28 cellular contexts compared by ENCODE assay signal in the genomic region with DNA sequence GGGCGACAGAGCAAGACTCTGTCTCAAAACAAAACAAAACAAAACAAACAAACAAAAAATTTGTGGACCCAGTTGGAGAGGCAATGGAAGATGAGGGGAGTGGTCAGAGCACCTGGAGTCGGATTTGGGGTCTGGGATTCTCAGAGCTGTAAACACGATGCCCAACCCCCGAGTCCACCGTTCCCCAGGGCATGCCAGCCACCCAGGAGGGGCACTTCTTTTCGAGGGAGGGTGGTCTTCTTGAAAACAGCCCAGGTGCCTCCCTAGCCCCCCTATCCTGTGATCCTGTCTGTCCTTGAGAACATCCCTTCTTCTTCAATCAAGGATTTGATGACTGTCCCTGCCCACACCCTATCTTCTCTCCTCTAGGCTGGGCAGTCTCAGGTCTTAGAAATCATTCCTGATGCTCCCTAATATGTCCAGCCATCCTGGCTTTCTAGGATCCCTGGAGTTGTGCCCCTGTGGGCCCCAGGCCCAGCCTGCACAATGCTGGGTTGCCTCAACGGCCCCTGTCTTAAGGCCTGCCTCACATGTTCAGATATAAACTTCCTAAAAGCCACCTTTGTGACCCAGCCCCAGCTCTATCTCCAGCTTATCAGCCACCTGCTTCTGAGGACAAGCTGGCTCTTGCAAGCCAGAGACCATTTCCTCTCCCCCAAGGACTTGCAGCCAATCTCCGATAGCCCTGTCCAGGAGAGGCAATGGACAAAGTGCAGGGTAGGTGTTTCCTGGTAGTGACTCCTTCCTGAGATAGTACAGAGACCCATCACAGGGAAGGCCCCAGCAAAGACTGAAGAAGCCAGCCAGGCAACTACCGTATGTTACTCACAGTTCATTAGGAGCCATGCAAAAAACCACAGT. TPM values are rescaled to one million over a fixed set of nuclear protein-coding genes. Genes with fewer than 3 reads are reported as not detected.
DNase-seq lines count a peak whose midpoint lies in the region; ATAC-seq and TF ChIP-seq lines count a peak whose summit lies in the region.
"Had no signal": no experiment of that assay in that cellular context is flagged by ENCODE, and none has a peak within 500 bp of the region (broad histone marks: within the 10 kb centered on the region; RNA-seq: fewer than 3 reads in every experiment).

No MANE protein-coding gene starts in this region.

- no peak for ATAC-seq in HG03469 (IDR thresholded peaks at IDR 0.05; ENCODE audit: unreplicated experiment)
- ATAC-seq: activated CD8-positive, alpha-beta T cell treated with anti-CD3 and anti-CD28 coated beads, Interleukin-2, amount 10 ng/mL, durations not matched to agents 7 days and 5 days; left cardiac atrium; naive thymus-derived CD8-positive, alpha-beta T cell; PC-3; stimulated activated memory B cell treated with anti-CD40 and anti-IgM and Interleukin-4, amounts not matched to agents 10 μg/mL and 1 μg/mL and 100 μg/mL, for 72 hours had no signal

- peaks cover 18% of the 10 kb centered on the region for H3K4me1 Mint-ChIP-seq in activated naive CD4-positive, alpha-beta T cell treated with anti-CD3 and anti-CD28 coated beads for 36 hours (ENCODE audit: low read depth)
- H3K4me1 Mint-ChIP-seq: stimulated activated memory B cell treated with anti-CD40 and anti-IgM and Interleukin-4, amounts not matched to agents 10 μg/mL and 1 μg/mL and 100 μg/mL, for 72 hours had no signal

- no peak overlapping the region for H3K9ac ChIP-seq in colonic mucosa (ENCODE audit: low read depth in 2 of 2, low read length in 2 of 2)

- H3K27me3 Mint-ChIP-seq in activated naive CD4-positive, alpha-beta T cell treated with anti-CD3 and anti-CD28 coated beads for 36 hours (ENCODE audit: low read depth): peaks cover 4% of the 10 kb centered on the region

- CTCF ChIA-PET in activated naive CD4-positive, alpha-beta T cell treated with anti-CD3 and anti-CD28 coated beads for 36 hours (lab: Charles Lee): no interaction called here

- no peaks in the 10 kb centered on the region for H3K27me3 ChIP-seq in colonic mucosa
- peaks cover 52% of the 10 kb centered on the region for H3K27me3 ChIP-seq in osteoblast (ENCODE audit: insufficient read depth, low read length)

- no peak overlapping the region for H2AFZ ChIP-seq in osteoblast (ENCODE audit: low read length)

- H3K4me3 ChIP-seq in colonic mucosa (no peak overlapping the region), osteoblast (ENCODE audit: insufficient read depth, low read length) (no peak overlapping the region)
- H3K4me3 ChIP-seq: MG63, spleen had no signal

- intact Hi-C loops in colonic mucosa (cut with DNase I): no loop called here
- intact Hi-C loops in activated naive CD4-positive, alpha-beta T cell treated with anti-CD3 and anti-CD28 coated beads for 36 hours (cut with micrococcal nuclease): no loop called here

- H3K9me3 ChIP-seq in colonic mucosa (no peaks in the 10 kb centered on the region), osteoblast (ENCODE audit: low read depth, low read length) (no peaks in the 10 kb centered on the region)
- H3K9me3 ChIP-seq: MG63, spleen had no signal

- H3K27ac Mint-ChIP-seq in activated naive CD4-positive, alpha-beta T cell treated with anti-CD3 and anti-CD28 coated beads for 36 hours: no peak overlapping the region
- H3K27ac Mint-ChIP-seq: activated CD8-positive, alpha-beta T cell treated with anti-CD3 and anti-CD28 coated beads, Interleukin-2, amount 10 ng/mL, durations not matched to agents 7 days and 5 days; CD4-positive, CD25-positive, alpha-beta regulatory T cell; stimulated activated memory B cell treated with anti-CD40 and anti-IgM and Interleukin-4, amounts not matched to agents 10 μg/mL and 1 μg/mL and 100 μg/mL, for 72 hours had no signal

- TF ChIP-seq CTCF in C4-2B (conservative IDR thresholded peaks at IDR 0.05) (no peak), colonic mucosa (IDR thresholded peaks at IDR 0.05) (no peak), osteoblast (IDR thresholded peaks at IDR 0.05; ENCODE audit: extremely low read depth, low read depth, low read length) (no peak)

- H3K27ac ChIP-seq in C4-2B (peak overlapping the region; percentile 91), colonic mucosa (no peak overlapping the region), osteoblast (ENCODE audit: low read depth, low read length) (no peak overlapping the region)
- H3K27ac ChIP-seq: spleen had no signal

- H3K79me2 ChIP-seq in osteoblast (ENCODE audit: insufficient read depth, low read length): no peaks in the 10 kb centered on the region

- no peaks in the 10 kb centered on the region for H3K4me1 ChIP-seq in colonic mucosa
- peaks cover 18% of the 10 kb centered on the region for H3K4me1 ChIP-seq in osteoblast (ENCODE audit: insufficient read depth, low read length)

- H3K36me3 Mint-ChIP-seq in activated naive CD4-positive, alpha-beta T cell treated with anti-CD3 and anti-CD28 coated beads for 36 hours (ENCODE audit: low read depth): no peaks in the 10 kb centered on the region
- H3K36me3 Mint-ChIP-seq: CD4-positive, CD25-positive, alpha-beta regulatory T cell; naive thymus-derived CD8-positive, alpha-beta T cell; stimulated activated memory B cell treated with anti-CD40 and anti-IgM and Interleukin-4, amounts not matched to agents 10 μg/mL and 1 μg/mL and 100 μg/mL, for 72 hours had no signal

- H3K4me2 ChIP-seq in osteoblast (ENCODE audit: insufficient read depth, low read length): no peak overlapping the region

- H3K4me3 Mint-ChIP-seq in activated naive CD4-positive, alpha-beta T cell treated with anti-CD3 and anti-CD28 coated beads for 36 hours: no peak overlapping the region
- H3K4me3 Mint-ChIP-seq: activated CD8-positive, alpha-beta T cell treated with anti-CD3 and anti-CD28 coated beads, Interleukin-2, amount 10 ng/mL, durations not matched to agents 7 days and 5 days; CD4-positive, CD25-positive, alpha-beta regulatory T cell; naive thymus-derived CD8-positive, alpha-beta T cell; stimulated activated memory B cell treated with anti-CD40 and anti-IgM and Interleukin-4, amounts not matched to agents 10 μg/mL and 1 μg/mL and 100 μg/mL, for 72 hours had no signal

- no peaks in the 10 kb centered on the region for H3K9me3 Mint-ChIP-seq in activated naive CD4-positive, alpha-beta T cell treated with anti-CD3 and anti-CD28 coated beads for 36 hours
- H3K9me3 Mint-ChIP-seq: naive thymus-derived CD8-positive, alpha-beta T cell; stimulated activated memory B cell treated with anti-CD40 and anti-IgM and Interleukin-4, amounts not matched to agents 10 μg/mL and 1 μg/mL and 100 μg/mL, for 72 hours had no signal

- no peaks in the 10 kb centered on the region for H3K36me3 ChIP-seq in colonic mucosa
- H3K36me3 ChIP-seq in osteoblast (ENCODE audit: insufficient read depth, low read length): no peaks in the 10 kb centered on the region
- H3K36me3 ChIP-seq: MG63, spleen had no signal

- DNase-seq in NCI-H526 treated with DMSO at 0.1 percent for 48 hours (lab: John Stamatoyannopoulos, UW): peak; percentile 21
- DNase-seq in colonic mucosa: peak; percentile 55
- DNase-seq in osteoblast (ENCODE audit: insufficient read length, low spot score, missing footprints): peak; percentile 60
- no peak for DNase-seq in OCI-M2 (lab: John Stamatoyannopoulos, UW; ENCODE audit: unreplicated experiment)
- no peak for DNase-seq in activated naive CD4-positive, alpha-beta T cell treated with anti-CD3 and anti-CD28 coated beads for 36 hours
- DNase-seq: activated CD4-positive, alpha-beta T cell treated with anti-CD3 and anti-CD28 coated beads for 1 hour; activated CD8-positive, alpha-beta T cell treated with anti-CD3 and anti-CD28 coated beads, Interleukin-2, amount 10 ng/mL, durations not matched to agents 7 days and 5 days; activated naive CD4-positive, alpha-beta T cell; activated T-cell treated with anti-CD3 and anti-CD28 coated beads, Interleukin-2, amount 50 U/mL, for 1 hour; caudate nucleus; CD4-positive, CD25-positive, alpha-beta regulatory T cell; dermis blood vessel endothelial cell; left cardiac atrium; MG63; naive thymus-derived CD8-positive, alpha-beta T cell; NCI-H1417; NCI-H2081; NCI-H345; occipital lobe; SHP77; spleen; stimulated activated CD4-positive, alpha-beta T cell treated with anti-CD3 and anti-CD28 coated beads, Interleukin-2, amount 100 ng/mL, for 48 hours; T-helper 9 cell had no signal

- H4K20me1 ChIP-seq in osteoblast (ENCODE audit: insufficient read depth, low read length): peaks cover 2% of the 10 kb centered on the region

RNA-seq across cellular contexts. Expression of a gene that starts 2.9 kb away (rescaled TPM):
- 10 to 100 TPM; 24.7 to 40.5 TPM for total RNA-seq in colonic mucosa
- not detected in 2 replicates for total RNA-seq in osteoblast
- total RNA-seq in activated naive CD4-positive, alpha-beta T cell treated with anti-CD3 and anti-CD28 coated beads for 36 hours: not detected
- total RNA-seq: activated CD8-positive, alpha-beta T cell treated with anti-CD3 and anti-CD28 coated beads, Interleukin-2, amount 10 ng/mL, durations not matched to agents 7 days and 5 days; CD4-positive, CD25-positive, alpha-beta regulatory T cell; dermis blood vessel endothelial cell; left cardiac atrium; naive thymus-derived CD8-positive, alpha-beta T cell; occipital lobe; PC-3; renal cortical epithelial cell; spleen had no signal

RNA-seq across cellular contexts. Expression of a gene that starts 35.7 kb away (rescaled TPM):
- total RNA-seq in colonic mucosa (under 1 TPM in 1 of 2 donors, not detected in 1; 0.32 TPM), osteoblast (not detected in 2 replicates)
- total RNA-seq in activated naive CD4-positive, alpha-beta T cell treated with anti-CD3 and anti-CD28 coated beads for 36 hours: not detected
- total RNA-seq: activated CD8-positive, alpha-beta T cell treated with anti-CD3 and anti-CD28 coated beads, Interleukin-2, amount 10 ng/mL, durations not matched to agents 7 days and 5 days; CD4-positive, CD25-positive, alpha-beta regulatory T cell; dermis blood vessel endothelial cell; left cardiac atrium; naive thymus-derived CD8-positive, alpha-beta T cell; occipital lobe; PC-3; renal cortical epithelial cell; spleen had no signal

Comparison
In these comparisons a context has a peak if more than half of its experiments do, and no peak if none do; other contexts are left out.
1. DNase-seq: peak in NCI-H526 treated with DMSO at 0.1 percent for 48 hours (single experiment), colonic mucosa (single experiment) and osteoblast (single experiment); none in OCI-M2 (single experiment) and activated naive CD4-positive, alpha-beta T cell treated with anti-CD3 and anti-CD28 coated beads for 36 hours (single experiment).
2. RNA of a gene that starts 2.9 kb away (total RNA-seq): 24.7 to 40.5 TPM in colonic mucosa; not detected in osteoblast and not detected in activated naive CD4-positive, alpha-beta T cell treated with anti-CD3 and anti-CD28 coated beads for 36 hours; every median in the first group is over 10 times any median in the second.